In genomic region chr19:4454952-4455738, GRCh38 we compare ENCODE assay signal across 2 cellular contexts.
TF ChIP-seq lines count a peak whose summit lies in the region.

No MANE protein-coding gene starts in this region.

TF ChIP-seq in SK-N-SH, 30 proteins besides CTCF, POLR2A, EP300 and RAD21 (continued from another document):
- TF ChIP-seq USF2 (IDR thresholded peaks at IDR 0.05; ENCODE audit: borderline replicate concordance, low read depth, low read length): no peak

TF ChIP-seq in K562, 482 proteins besides CTCF, POLR2A, EP300 and RAD21 (continued from another document and continues in another):
- TF ChIP-seq MNT (conservative IDR thresholded peaks at IDR 0.05) (peak; percentile 38 to 49; a peak in 2 of 4 replicates), FOXP1 (CRISPR knock-in tag; IDR thresholded peaks at IDR 0.05) (no peak), ZNF133 (CRISPR knock-in tag; IDR thresholded peaks at IDR 0.05) (no peak), HNRNPUL1 (IDR thresholded peaks at IDR 0.05; ENCODE audit: low read length) (no peak), UBTF (IDR thresholded peaks at IDR 0.05; ENCODE audit: borderline replicate concordance in 1 of 2, low read depth in 2 of 2, low read length in 2 of 2) (0 out of 4 replicates have a peak, but pooled peaks of 1 of the 2 experiments have one; percentile 24), NFATC3 (IDR thresholded peaks at IDR 0.05) (no peak), CTCFL (IDR thresholded peaks at IDR 0.05; ENCODE audit: borderline replicate concordance, insufficient read depth, low read depth, low read length, poor library complexity, severe bottlenecking) (no peak), HMBOX1 (IDR thresholded peaks at IDR 0.05) (peak; percentile 88), ZBTB7A (IDR thresholded peaks at IDR 0.05; ENCODE audit: borderline replicate concordance, control insufficient read depth, low read depth, low read length) (peak; percentile 63; the same call in 1 of the 2 replicates), ESRRB (CRISPR knock-in tag; IDR thresholded peaks at IDR 0.05; ENCODE audit: borderline replicate concordance) (no peak), SMARCA4 (IDR thresholded peaks at IDR 0.05) (peak; percentile 81), RAD51 (IDR thresholded peaks at IDR 0.05; ENCODE audit: borderline replicate concordance, low read depth) (no peak), NFE2 (IDR thresholded peaks at IDR 0.05; ENCODE audit: low read depth) (peak; percentile 63; the same call in 1 of the 2 replicates), BDP1 (IDR thresholded peaks at IDR 0.05; ENCODE audit: insufficient read depth, insufficient read length) (no peak), CREB5 (CRISPR knock-in tag; IDR thresholded peaks at IDR 0.05) (no peak), RCOR1 (IDR thresholded peaks at IDR 0.05; ENCODE audit: borderline replicate concordance in 1 of 2, low read depth in 2 of 2, low read length in 2 of 2) (peak in 1 of 2 experiments; percentile 73; a peak in 1 of 4 replicates), POLR2AphosphoS5 (IDR thresholded peaks at IDR 0.05; ENCODE audit: control insufficient read depth, insufficient read depth, low read depth, low read length) (peak; percentile 45; the same call in 1 of the 2 replicates), HDGF (IDR thresholded peaks at IDR 0.05) (no peak), TRIM28 (IDR thresholded peaks at IDR 0.05) (0 out of 2 replicates have a peak, but pooled peaks have one; percentile 25), ZNF512 (tag; IDR thresholded peaks at IDR 0.05) (no peak), SP2 (IDR thresholded peaks at IDR 0.05; ENCODE audit: extremely low read depth, low read depth, low read length, poor library complexity, severe bottlenecking) (no peak), TAL1 (IDR thresholded peaks at IDR 0.05) (peak; percentile 35; the same call in 1 of the 2 replicates), VEZF1 (CRISPR knock-in tag; IDR thresholded peaks at IDR 0.05) (peak; percentile 93), POLR2G (IDR thresholded peaks at IDR 0.05; ENCODE audit: low read depth, low read length) (peak; percentile 38; the same call in 1 of the 2 replicates), TCF3 (CRISPR knock-in tag; IDR thresholded peaks at IDR 0.05) (peak; percentile 75), DPF2 (IDR thresholded peaks at IDR 0.05) (peak; percentile 90), JUN (IDR thresholded peaks at IDR 0.05; ENCODE audit: borderline replicate concordance, low read depth, low read length) (peak; percentile 81; the same call in 1 of the 2 replicates), JUN (CRISPR knock-in tag; IDR thresholded peaks at IDR 0.05; ENCODE audit: borderline replicate concordance) (no peak), ETV1 (tag; conservative IDR thresholded peaks at IDR 0.05; ENCODE audit: low read depth) (no peak), JUND (IDR thresholded peaks at IDR 0.05; ENCODE audit: borderline replicate concordance, low read depth, low read length) (peak; percentile 96), JUND (tag; IDR thresholded peaks at IDR 0.05; ENCODE audit: borderline replicate concordance, low read depth, low read length) (peak; percentile 86; the same call in 2 of the 3 replicates), CREB3 (tag; conservative IDR thresholded peaks at IDR 0.05; ENCODE audit: low read depth) (no peak), TFAP4 (CRISPR knock-in tag; IDR thresholded peaks at IDR 0.05; ENCODE audit: borderline replicate concordance) (peak; percentile 91), ZFX (CRISPR knock-in tag; IDR thresholded peaks at IDR 0.05) (peak; percentile 20; the same call in 1 of the 2 replicates), ETV6 (IDR thresholded peaks at IDR 0.05; ENCODE audit: borderline replicate concordance in 1 of 2, low read depth in 2 of 2, low read length in 1 of 2) (no peak), ETV6 (CRISPR knock-in tag; IDR thresholded peaks at IDR 0.05; ENCODE audit: borderline replicate concordance) (no peak), ETS2 (tag; IDR thresholded peaks at IDR 0.05; ENCODE audit: borderline replicate concordance, poor library complexity, severe bottlenecking) (no peak), SUPT5H (IDR thresholded peaks at IDR 0.05) (0 out of 2 replicates have a peak, but pooled peaks have one; percentile 13), TRIM24 (IDR thresholded peaks at IDR 0.05) (peak in 1 of 2 experiments; percentile 44; a peak in 2 of 4 replicates), MAFK (IDR thresholded peaks at IDR 0.05; ENCODE audit: low read length) (0 out of 2 replicates have a peak, but pooled peaks have one; percentile 4), RNF219 (CRISPR knock-in tag; IDR thresholded peaks at IDR 0.05) (no peak), CTBP1 (IDR thresholded peaks at IDR 0.05; ENCODE audit: borderline replicate concordance) (peak; percentile 31; the same call in 1 of the 2 replicates), ZNF347 (CRISPR knock-in tag; IDR thresholded peaks at IDR 0.05; ENCODE audit: low read depth) (no peak), ATF1 (CRISPR knock-in tag; IDR thresholded peaks at IDR 0.05) (no peak), ATF1 (tag; IDR thresholded peaks at IDR 0.05) (no peak), PURB (CRISPR knock-in tag; IDR thresholded peaks at IDR 0.05; ENCODE audit: low read depth) (no peak), SIN3A (IDR thresholded peaks at IDR 0.05; ENCODE audit: borderline replicate concordance in 2 of 2, control insufficient read depth in 1 of 2, low read depth in 2 of 2, low read length in 2 of 2) (peak in 1 of 2 experiments; percentile 30; a peak in 1 of 4 replicates), DLX4 (CRISPR knock-in tag; IDR thresholded peaks at IDR 0.05) (no peak)
